29 cellular contexts compared by ENCODE assay signal in the genomic region with DNA sequence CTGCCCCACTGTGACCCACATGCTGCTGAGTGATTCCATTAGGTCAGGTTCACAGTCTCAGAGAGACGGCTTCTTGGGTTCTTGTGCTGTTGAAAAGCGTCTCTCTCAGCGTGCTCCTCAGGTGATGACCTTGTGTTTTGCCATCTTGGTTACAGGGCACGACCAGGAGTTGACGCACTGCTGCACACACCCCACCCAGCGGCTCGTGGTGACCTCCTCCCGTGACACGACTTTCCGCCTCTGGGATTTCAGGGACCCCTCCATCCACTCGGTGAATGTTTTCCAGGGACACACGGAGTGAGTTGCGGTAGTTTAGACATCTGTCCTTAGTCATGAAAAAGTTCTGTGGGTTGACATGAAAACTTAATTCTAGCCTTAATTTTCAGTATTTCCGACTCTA.
"Had no signal": no experiment of that assay in that cellular context is flagged by ENCODE, and none has a peak within 500 bp of the region (broad histone marks: within the 10 kb centered on the region; RNA-seq: fewer than 3 reads in every experiment).

No MANE protein-coding gene starts in this region.

- H3K36me3 ChIP-seq: prostate gland had no signal

- H3K4me3 Mint-ChIP-seq: naive thymus-derived CD4-positive, alpha-beta T cell; natural killer cell treated with Interleukin-12 subunit alpha and Interleukin-12 subunit beta and Interleukin-15 and Interleukin-18, amount 100 ng/mL, for 72 hours; neural crest cell; stimulated activated naive CD8-positive, alpha-beta T cell treated with anti-CD3 and anti-CD28 coated beads, Interleukin-15, Interleukin-2, amounts not matched to agents 100 ng/mL and 50 ng/mL, for 24 hours had no signal

- H2AFZ ChIP-seq: hepatocyte had no signal

- ATAC-seq: mucosa of descending colon; naive thymus-derived CD4-positive, alpha-beta T cell; natural killer cell treated with Interleukin-12 subunit alpha and Interleukin-12 subunit beta and Interleukin-15 and Interleukin-18, amount 100 ng/mL, for 72 hours; pancreas; right cardiac atrium; sciatic nerve; upper lobe of right lung had no signal

- H3K4me2 ChIP-seq: hepatocyte had no signal

- DNase-seq: islet precursor cell; left ventricle myocardium inferior; mesendoderm; midbrain; mucosa of descending colon; naive thymus-derived CD4-positive, alpha-beta T cell; nucleus accumbens; posterior cingulate gyrus; retina; right cardiac atrium; stimulated activated CD4-positive, alpha-beta T cell treated with anti-CD3 and anti-CD28 coated beads, Interleukin-12 subunit alpha, Interleukin-12 subunit beta, amount 100 ng/mL, for 4 hours; stimulated activated CD4-positive, alpha-beta T cell treated with anti-CD3 and anti-CD28 coated beads, Interleukin-15, amount 100 ng/mL, for 24 hours; stimulated activated CD4-positive, alpha-beta T cell treated with anti-CD3 and anti-CD28 coated beads, Interleukin-2, amount 100 ng/mL, for 24 hours; stimulated activated CD4-positive, alpha-beta T cell treated with anti-CD3 and anti-CD28 coated beads, Interleukin-4, amount 100 ng/mL, for 1 hour; stimulated activated naive CD4-positive, alpha-beta T cell; tibial artery; trophoblast cell; upper lobe of right lung had no signal

- H3K27ac ChIP-seq: hepatocyte, left ventricle myocardium inferior, pancreas, prostate gland, skin epidermis, suprapubic skin, thoracic aorta, tibial artery, upper lobe of right lung had no signal

- H3K79me2 ChIP-seq: hepatocyte had no signal

- H3K27me3 Mint-ChIP-seq: naive thymus-derived CD4-positive, alpha-beta T cell; natural killer cell treated with Interleukin-12 subunit alpha and Interleukin-12 subunit beta and Interleukin-15 and Interleukin-18, amount 100 ng/mL, for 72 hours; stimulated activated naive CD8-positive, alpha-beta T cell treated with anti-CD3 and anti-CD28 coated beads, Interleukin-15, Interleukin-2, amounts not matched to agents 100 ng/mL and 50 ng/mL, for 24 hours had no signal

- H3K4me3 ChIP-seq: hepatocyte, left ventricle myocardium inferior, lung, mucosa of descending colon, pancreas, prostate gland, skin epidermis, suprapubic skin, thoracic aorta, tibial artery, upper lobe of right lung had no signal

- H3K4me1 ChIP-seq: pancreas, prostate gland, suprapubic skin, tibial artery, upper lobe of right lung had no signal

- H3K9me3 Mint-ChIP-seq: naive thymus-derived CD4-positive, alpha-beta T cell; natural killer cell treated with Interleukin-12 subunit alpha and Interleukin-12 subunit beta and Interleukin-15 and Interleukin-18, amount 100 ng/mL, for 72 hours; neural crest cell; stimulated activated naive CD8-positive, alpha-beta T cell treated with anti-CD3 and anti-CD28 coated beads, Interleukin-15, Interleukin-2, amounts not matched to agents 100 ng/mL and 50 ng/mL, for 24 hours had no signal

- H3K27me3 ChIP-seq: hepatocyte, pancreas, suprapubic skin, tibial artery, upper lobe of right lung had no signal
